In the genomic region with DNA sequence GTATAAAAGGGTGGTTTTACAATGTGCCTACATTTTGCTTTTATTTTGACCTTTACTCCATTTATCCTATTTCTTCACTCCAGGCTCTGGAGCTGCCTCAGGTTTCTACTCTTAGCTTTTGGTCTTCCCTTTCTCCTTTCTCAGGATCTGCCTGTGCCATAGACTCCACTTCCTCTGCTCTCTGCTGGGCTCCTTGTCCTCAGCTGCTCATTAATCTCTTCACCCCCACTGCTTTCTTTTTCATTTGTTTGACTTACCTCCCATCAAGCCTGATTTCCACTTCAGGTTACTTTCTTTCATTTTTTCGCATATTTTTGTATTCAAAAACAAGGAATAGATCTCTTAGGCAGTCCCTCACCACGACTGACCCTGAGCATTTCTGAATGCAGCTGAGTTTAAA, we compare ENCODE assay signal across 20 cellular contexts.
"Had no signal": no experiment of that assay in that cellular context is flagged by ENCODE, and none has a peak within 500 bp of the region (broad histone marks: within the 10 kb centered on the region; RNA-seq: fewer than 3 reads in every experiment).

No MANE protein-coding gene starts in this region.

- H3K4me3 Mint-ChIP-seq: activated CD4-positive, alpha-beta memory T cell treated with anti-CD3 and anti-CD28 coated beads, Interleukin-2, amount 10 ng/mL, durations not matched to agents 7 days and 5 days; activated naive CD4-positive, alpha-beta T cell treated with anti-CD3 and anti-CD28 coated beads for 36 hours; activated naive CD8-positive, alpha-beta T cell treated with anti-CD3 and anti-CD28 coated beads, Interleukin-2, amount 10 ng/mL, durations not matched to agents 7 days and 5 days; activated T-cell treated with anti-CD3 and anti-CD28 coated beads, Interleukin-2, amount 50 U/mL, for 72 hours; central memory CD8-positive, alpha-beta T cell; nephron; stimulated activated memory B cell treated with anti-CD40 and anti-IgM and Interleukin-4, amounts not matched to agents 10 μg/mL and 1 μg/mL and 100 μg/mL, for 72 hours; T-helper 17 cell had no signal

- H3K4me1 Mint-ChIP-seq: activated CD4-positive, alpha-beta memory T cell treated with anti-CD3 and anti-CD28 coated beads, Interleukin-2, amount 10 ng/mL, durations not matched to agents 7 days and 5 days; activated naive CD8-positive, alpha-beta T cell treated with anti-CD3 and anti-CD28 coated beads, Interleukin-2, amount 10 ng/mL, durations not matched to agents 7 days and 5 days; central memory CD8-positive, alpha-beta T cell; stimulated activated memory B cell treated with anti-CD40 and anti-IgM and Interleukin-4, amounts not matched to agents 10 μg/mL and 1 μg/mL and 100 μg/mL, for 72 hours; T-helper 17 cell had no signal

- H3K27ac Mint-ChIP-seq: activated CD4-positive, alpha-beta memory T cell treated with anti-CD3 and anti-CD28 coated beads, Interleukin-2, amount 10 ng/mL, durations not matched to agents 7 days and 5 days; activated naive CD4-positive, alpha-beta T cell treated with anti-CD3 and anti-CD28 coated beads for 36 hours; activated naive CD8-positive, alpha-beta T cell treated with anti-CD3 and anti-CD28 coated beads, Interleukin-2, amount 10 ng/mL, durations not matched to agents 7 days and 5 days; activated T-cell treated with anti-CD3 and anti-CD28 coated beads, Interleukin-2, amount 50 U/mL, for 72 hours; stimulated activated memory B cell treated with anti-CD40 and anti-IgM and Interleukin-4, amounts not matched to agents 10 μg/mL and 1 μg/mL and 100 μg/mL, for 72 hours; T-helper 17 cell had no signal

- H3K36me3 Mint-ChIP-seq: activated naive CD8-positive, alpha-beta T cell treated with anti-CD3 and anti-CD28 coated beads, Interleukin-2, amount 10 ng/mL, durations not matched to agents 7 days and 5 days had no signal

- H3K27me3 Mint-ChIP-seq: stimulated activated memory B cell treated with anti-CD40 and anti-IgM and Interleukin-4, amounts not matched to agents 10 μg/mL and 1 μg/mL and 100 μg/mL, for 72 hours had no signal

- H3K9me3 Mint-ChIP-seq: activated CD4-positive, alpha-beta memory T cell treated with anti-CD3 and anti-CD28 coated beads, Interleukin-2, amount 10 ng/mL, durations not matched to agents 7 days and 5 days; activated naive CD4-positive, alpha-beta T cell treated with anti-CD3 and anti-CD28 coated beads for 36 hours; activated naive CD8-positive, alpha-beta T cell treated with anti-CD3 and anti-CD28 coated beads, Interleukin-2, amount 10 ng/mL, durations not matched to agents 7 days and 5 days; activated T-cell treated with anti-CD3 and anti-CD28 coated beads, Interleukin-2, amount 50 U/mL, for 72 hours; central memory CD8-positive, alpha-beta T cell; stimulated activated memory B cell treated with anti-CD40 and anti-IgM and Interleukin-4, amounts not matched to agents 10 μg/mL and 1 μg/mL and 100 μg/mL, for 72 hours had no signal

- DNase-seq: activated CD4-positive, alpha-beta memory T cell treated with anti-CD3 and anti-CD28 coated beads, Interleukin-2, amount 10 ng/mL, durations not matched to agents 7 days and 5 days; activated CD4-positive, alpha-beta T cell treated with anti-CD3 and anti-CD28 coated beads for 48 hours; activated effector memory CD4-positive, alpha-beta T cell treated with Interleukin-2 at 50 U/mL for 16 hours; activated naive CD4-positive, alpha-beta T cell treated with anti-CD3 and anti-CD28 coated beads for 36 hours; activated naive CD8-positive, alpha-beta T cell treated with anti-CD3 and anti-CD28 coated beads, Interleukin-2, amount 10 ng/mL, durations not matched to agents 7 days and 5 days; activated T-cell treated with anti-CD3 and anti-CD28 coated beads, Interleukin-2, amount 50 U/mL, for 72 hours; amniotic stem cell; glutamatergic neuron; hippocampal formation; kidney; nucleus accumbens; right lobe of liver; small intestine; stomach; T-helper 17 cell; transverse colon; uterus had no signal
